ENCODE assay signal across 20 cellular contexts in the genomic region with DNA sequence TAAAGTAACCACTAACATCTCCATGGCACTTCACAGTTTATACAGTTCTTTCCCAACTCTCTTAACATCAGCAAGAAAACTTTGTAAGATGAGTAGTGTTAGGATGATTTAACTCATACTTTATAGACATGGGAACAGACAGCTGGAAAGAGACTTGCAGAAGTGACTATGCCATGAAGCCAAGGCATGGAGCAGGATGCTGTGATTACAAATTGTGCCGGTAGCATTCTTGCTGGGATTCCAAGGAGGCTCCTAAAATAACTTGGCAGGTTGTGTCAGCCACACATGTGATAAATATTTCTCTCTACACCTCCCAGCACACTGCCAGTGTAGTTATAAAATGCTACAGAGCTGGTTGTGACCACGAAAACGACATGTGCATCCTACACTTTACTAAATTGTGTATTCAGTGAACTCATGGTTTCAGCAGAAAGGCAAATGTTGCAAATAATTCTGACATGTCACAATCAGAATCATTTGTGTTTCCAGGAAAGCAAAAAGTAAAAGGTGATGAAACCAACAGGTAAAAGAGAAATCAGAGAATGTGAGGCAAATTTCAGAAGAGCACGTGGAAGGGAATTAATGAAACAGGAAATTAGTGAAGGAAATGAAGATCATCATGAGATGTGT. TPM values are rescaled to one million over a fixed set of nuclear protein-coding genes. Genes with fewer than 3 reads are reported as not detected.
DNase-seq lines count a peak whose midpoint lies in the region; ATAC-seq, FAIRE-seq and TF ChIP-seq lines count a peak whose summit lies in the region.
"Had no signal": no experiment of that assay in that cellular context is flagged by ENCODE, and none has a peak within 500 bp of the region (broad histone marks: within the 10 kb centered on the region; RNA-seq: fewer than 3 reads in every experiment).

No MANE protein-coding gene starts in this region.

- H3K27me3 ChIP-seq in liver (ENCODE audit: control insufficient read depth in 4 of 4, insufficient read depth in 4 of 4, low read length in 3 of 4) = no peaks in the 10 kb centered on the region
- H3K27me3 ChIP-seq in HepG2 (ENCODE audit: control insufficient read depth in 1 of 2, insufficient read depth in 2 of 2, low read length in 2 of 2) = no peaks in the 10 kb centered on the region
- H3K27me3 ChIP-seq in right cardiac atrium (ENCODE audit: control insufficient read depth, insufficient read depth) = no peaks in the 10 kb centered on the region
- H3K27me3 ChIP-seq: right atrium auricular region had no signal

- H3K9ac ChIP-seq in liver (ENCODE audit: low read depth in 1 of 2, low read length in 2 of 2) (no peak overlapping the region), HepG2 (ENCODE audit: insufficient read depth, low read depth, low read length) (no peak overlapping the region)

- no peak for TF ChIP-seq CTCF in liver (IDR thresholded peaks at IDR 0.05; ENCODE audit: low read depth, low read length, missing input control)
- no peak for TF ChIP-seq CTCF in HepG2 (CRISPR knock-in tag; IDR thresholded peaks at IDR 0.05)
- TF ChIP-seq CTCF in foreskin fibroblast (IDR thresholded peaks at IDR 0.05; ENCODE audit: low read depth, low read length) = no peak

- ATAC-seq in HepG2 (no peak), HG03469 (IDR thresholded peaks at IDR 0.05; ENCODE audit: unreplicated experiment) (no peak), right cardiac atrium (no peak)
- ATAC-seq: left cardiac atrium had no signal

- no peak overlapping the region for H3K4me2 ChIP-seq in HepG2 (ENCODE audit: low read depth, low read length)

- WGBS in liver = 39% methylated on average over 4 of the region's 4 CpGs
- 86% methylated on average over 4 of the region's 4 CpGs for WGBS in HepG2 (ENCODE audit: low lambda C conversion rate)
- 61% methylated on average over 4 of the region's 4 CpGs for WGBS in right cardiac atrium

- CTCF ChIA-PET in HepG2 (lab: Yijun Ruan, JAX; ENCODE audit: low intra/inter-chr PET ratio, low total read pairs) = no interaction called here

- H2AFZ ChIP-seq in HepG2 (ENCODE audit: low read length) = no peak overlapping the region

- H3K4me1 ChIP-seq in liver (ENCODE audit: control insufficient read depth in 4 of 4, insufficient read depth in 4 of 4, low read length in 3 of 4) (peaks cover 13 to 45% (median 29%) of the 10 kb centered on the region in 4 donors), HepG2 (ENCODE audit: insufficient read depth, low read length) (peaks cover 50% of the 10 kb centered on the region), right cardiac atrium (ENCODE audit: control insufficient read depth, insufficient read depth, low read length) (no peaks in the 10 kb centered on the region)
- H3K4me1 ChIP-seq: right atrium auricular region had no signal

- FAIRE-seq in HepG2 (lab: Jason Lieb, UNC) (no peak), RCC 7860 (lab: Jason Lieb, UNC) (peak; percentile 7)
- FAIRE-seq: astrocyte had no signal

- H4K20me1 ChIP-seq in HepG2 (ENCODE audit: insufficient read depth, low read length) = no peaks in the 10 kb centered on the region

- H3K4me3 ChIP-seq in liver (ENCODE audit: low read depth in 1 of 3, low read length in 3 of 3) = no peak overlapping the region
- H3K4me3 ChIP-seq in HepG2 (replicated peaks in 1 of 3; ENCODE audit: insufficient read depth in 1 of 3, low read depth in 2 of 3, low read length in 3 of 3) = no peak overlapping the region
- no peak overlapping the region for H3K4me3 ChIP-seq in foreskin fibroblast (ENCODE audit: low read depth in 1 of 2, low read length in 2 of 2)
- H3K4me3 ChIP-seq in right cardiac atrium (ENCODE audit: low read length) = no peak overlapping the region
- H3K4me3 ChIP-seq: right atrium auricular region had no signal

- POLR2A ChIA-PET in HepG2 (lab: Yijun Ruan, JAX) = no interaction called here

- peak overlapping the region; percentile 91 to 96 for H3K27ac ChIP-seq in liver (ENCODE audit: low read depth in 1 of 2, low read length in 2 of 2)
- no peak overlapping the region for H3K27ac ChIP-seq in HepG2 (ENCODE audit: extremely low read length, insufficient read depth, low read length)
- no peak overlapping the region for H3K27ac ChIP-seq in right cardiac atrium (ENCODE audit: low read length)
- H3K27ac ChIP-seq: right atrium auricular region had no signal

- no TSS peak for BruUV-seq in HepG2 (replicated peaks; lab: Mats Ljungman, UMichigan)

- H3K36me3 ChIP-seq in liver (ENCODE audit: control insufficient read depth in 4 of 4, insufficient read depth in 3 of 4, low read depth in 1 of 4, low read length in 3 of 4) (no peaks in the 10 kb centered on the region), HepG2 (replicated peaks in 1 of 2; ENCODE audit: control insufficient read depth in 1 of 2, insufficient read depth in 2 of 2, low read length in 2 of 2) (no peaks in the 10 kb centered on the region)
- H3K36me3 ChIP-seq: right atrium auricular region had no signal

- peak; percentile 36 to 58 for TF ChIP-seq RAD21 in liver (IDR thresholded peaks at IDR 0.05)
- no peak for TF ChIP-seq RAD21 in HepG2 (CRISPR knock-in tag; IDR thresholded peaks at IDR 0.05)

- no peak for TF ChIP-seq EP300 in HepG2 (IDR thresholded peaks at IDR 0.05; ENCODE audit: low read depth in 2 of 2, low read length in 2 of 2)
- TF ChIP-seq EP300 in HepG2 (CRISPR knock-in tag; IDR thresholded peaks at IDR 0.05; ENCODE audit: borderline replicate concordance) = no peak

- H3K9me3 ChIP-seq in liver (ENCODE audit: control insufficient read depth in 4 of 4, low read length in 3 of 4) (no peaks in the 10 kb centered on the region), HepG2 (ENCODE audit: low read length) (no peaks in the 10 kb centered on the region), right cardiac atrium (ENCODE audit: control insufficient read depth, low read length) (no peaks in the 10 kb centered on the region)
- H3K9me3 ChIP-seq: right atrium auricular region had no signal

- no peak for TF ChIP-seq POLR2A in HepG2 (IDR thresholded peaks at IDR 0.05; ENCODE audit: insufficient read depth in 1 of 2, low read depth in 2 of 2, low read length in 2 of 2)

- intact Hi-C loops in HepG2 (cut with micrococcal nuclease; ENCODE audit: unreplicated experiment) = no loop called here
- intact Hi-C loops in right cardiac atrium (cut with DNase I) = no loop called here

- no peaks in the 10 kb centered on the region for H3K79me2 ChIP-seq in HepG2 (ENCODE audit: insufficient read depth, low read length)

- in situ Hi-C loops in HepG2 (cut with HindIII; ENCODE audit: extremely low pct_ligation_motif_present, low pct_unique_long_range_greater_than_20kb) = no loop called here

- DNase-seq in HepG2 (ENCODE audit: low spot score) (no peak), RCC 7860 (ENCODE audit: low spot score) (peak; percentile 39), foreskin fibroblast (peak; percentile 81 to 88), superior temporal gyrus (ENCODE audit: extremely low spot score) (peak; percentile 15), NCI-H2196 treated with DMSO at 0.1 percent for 48 hours (lab: John Stamatoyannopoulos, UW; ENCODE audit: unreplicated experiment) (no peak), right cardiac atrium (no peak)
- DNase-seq: endodermal cell, H9, KBM-7, left cardiac atrium, NCI-H1105, NCI-H2107, NCI-H524, SW 1271 had no signal

RNA-seq across cellular contexts. Expression of a gene that starts 5.6 kb away (rescaled TPM):
- total RNA-seq in liver (100 to 1,000 TPM in 1 of 2 donors, under 1 TPM in 1; 0.51 to 138 TPM), HepG2 (2016; rRNA removed; fragmentation: Illumina TruSeq; extraction: Trizol) (0.11 and 0.35 TPM in 2 replicates), right cardiac atrium (not detected)
- polyA plus RNA-seq in liver (1,000 to 10,000 TPM in 1 of 2 donors, 100 to 1,000 TPM in 1; 440 to 1,082 TPM), HepG2 (2011; rRNA removed) (0.07 and 0.24 TPM in 2 replicates), right cardiac atrium (0.16 TPM)
- 0.09 TPM in 1 of 2 replicates, not detected in the other for total RNA-seq in HepG2 (2016; cell fraction: cytosol; rRNA removed; fragmentation: Illumina TruSeq; extraction: Trizol; ENCODE audit: low read depth)
- 0.17 and 0.18 TPM in 2 replicates for total RNA-seq in HepG2 (2016; cell fraction: insoluble cytoplasmic fraction; rRNA removed; fragmentation: Illumina TruSeq; extraction: Trizol)
- total RNA-seq in HepG2 (2016; cell fraction: membrane; rRNA removed; fragmentation: Illumina TruSeq; extraction: Trizol) = 0.25 and 0.28 TPM in 2 replicates
- total RNA-seq in HepG2 (2016; cell fraction: nucleus; rRNA removed; fragmentation: Illumina TruSeq; extraction: Trizol) = 0.53 TPM in 1 of 2 replicates, not detected in the other
- 0.07 and 0.10 TPM in 2 replicates for polyA plus RNA-seq in HepG2 (2011; cell fraction: cytosol; rRNA removed)
- 0.13 and 0.28 TPM in 2 replicates for polyA plus RNA-seq in HepG2 (2011; cell fraction: nucleus; rRNA removed)
- polyA plus RNA-seq in HepG2 (2012) = 0.32 and 0.55 TPM in 2 replicates
- 0.09 TPM in 1 of 2 replicates, not detected in the other for polyA plus RNA-seq in HepG2 (2016; cell fraction: cytosol; fragmentation: Illumina TruSeq; extraction: Trizol; ENCODE audit: low read depth)
- 0.21 and 0.24 TPM in 2 replicates for polyA plus RNA-seq in HepG2 (2016; cell fraction: insoluble cytoplasmic fraction; fragmentation: Illumina TruSeq; extraction: Trizol; ENCODE audit: low read depth)
- polyA plus RNA-seq in HepG2 (2016; cell fraction: membrane; fragmentation: Illumina TruSeq; extraction: Trizol; ENCODE audit: low read depth) = 0.07 and 0.09 TPM in 2 replicates
- polyA plus RNA-seq in HepG2 (2016; cell fraction: nucleus; fragmentation: Illumina TruSeq; extraction: Trizol; ENCODE audit: insufficient read depth, low read depth) = 0.31 and 0.35 TPM in 2 replicates
- 0.08 TPM in 1 of 2 replicates, not detected in the other for polyA minus RNA-seq in HepG2 (2011; rRNA and poly(A)+ RNA removed; ENCODE audit: low replicate concordance)
- not detected in 2 replicates for polyA minus RNA-seq in HepG2 (2011; cell fraction: cytosol; rRNA and poly(A)+ RNA removed)
- polyA minus RNA-seq in HepG2 (2011; cell fraction: nucleus; rRNA and poly(A)+ RNA removed) = 0.75 TPM in 1 of 2 replicates, not detected in the other
- total RNA-seq: astrocyte, chondrocyte, H9, urinary bladder had no signal

RNA-seq across cellular contexts. Expression of a gene that starts 38.3 kb away (rescaled TPM):
- total RNA-seq in liver (10 to 100 TPM in 1 of 2 donors, under 1 TPM in 1; 0.61 to 75.3 TPM), HepG2 (2016; rRNA removed; fragmentation: Illumina TruSeq; extraction: Trizol) (0.55 and 3.1 TPM in 2 replicates), right cardiac atrium (not detected)
- polyA plus RNA-seq in liver (10 to 100 TPM in 1 of 2 donors, 1 to 10 TPM in 1; 4.6 to 35.1 TPM), HepG2 (2011; rRNA removed) (2.3 and 2.4 TPM in 2 replicates), right cardiac atrium (0.07 TPM)
- total RNA-seq in HepG2 (2016; cell fraction: cytosol; rRNA removed; fragmentation: Illumina TruSeq; extraction: Trizol; ENCODE audit: low read depth) = 0.53 and 1.0 TPM in 2 replicates
- 0.18 and 2.9 TPM in 2 replicates for total RNA-seq in HepG2 (2016; cell fraction: insoluble cytoplasmic fraction; rRNA removed; fragmentation: Illumina TruSeq; extraction: Trizol)
- total RNA-seq in HepG2 (2016; cell fraction: membrane; rRNA removed; fragmentation: Illumina TruSeq; extraction: Trizol) = 0.31 and 0.69 TPM in 2 replicates
- total RNA-seq in HepG2 (2016; cell fraction: nucleus; rRNA removed; fragmentation: Illumina TruSeq; extraction: Trizol) = 5.4 and 8.3 TPM in 2 replicates
- 0.54 and 0.79 TPM in 2 replicates for polyA plus RNA-seq in HepG2 (2011; cell fraction: cytosol; rRNA removed)
- polyA plus RNA-seq in HepG2 (2011; cell fraction: nucleus; rRNA removed) = 3.7 and 7.4 TPM in 2 replicates
- 1.7 and 4.7 TPM in 2 replicates for polyA plus RNA-seq in HepG2 (2012)
- polyA plus RNA-seq in HepG2 (2016; cell fraction: cytosol; fragmentation: Illumina TruSeq; extraction: Trizol; ENCODE audit: low read depth) = 0.09 and 0.25 TPM in 2 replicates
- polyA plus RNA-seq in HepG2 (2016; cell fraction: insoluble cytoplasmic fraction; fragmentation: Illumina TruSeq; extraction: Trizol; ENCODE audit: low read depth) = 0.34 TPM in 1 of 2 replicates, not detected in the other
- polyA plus RNA-seq in HepG2 (2016; cell fraction: membrane; fragmentation: Illumina TruSeq; extraction: Trizol; ENCODE audit: low read depth) = 0.28 TPM in 1 of 2 replicates, not detected in the other
- 5.7 and 6.2 TPM in 2 replicates for polyA plus RNA-seq in HepG2 (2016; cell fraction: nucleus; fragmentation: Illumina TruSeq; extraction: Trizol; ENCODE audit: insufficient read depth, low read depth)
- polyA minus RNA-seq in HepG2 (2011; rRNA and poly(A)+ RNA removed; ENCODE audit: low replicate concordance) = not detected in 2 replicates
- polyA minus RNA-seq in HepG2 (2011; cell fraction: cytosol; rRNA and poly(A)+ RNA removed) = not detected in 2 replicates
- polyA minus RNA-seq in HepG2 (2011; cell fraction: nucleus; rRNA and poly(A)+ RNA removed) = 7.3 and 8.2 TPM in 2 replicates
- total RNA-seq: astrocyte, chondrocyte, H9, urinary bladder had no signal
- polyA plus RNA-seq: urinary bladder had no signal

RNA-seq across cellular contexts. Expression of a gene that starts 54.6 kb away (rescaled TPM):
- 1,000 to 10,000 TPM in 1 of 2 donors, 10 to 100 TPM in 1; 81.2 to 2,448 TPM for total RNA-seq in liver
- polyA plus RNA-seq in liver = 10 to 100 TPM; 36.1 to 85.6 TPM
- 6.4 and 6.6 TPM in 2 replicates for total RNA-seq in HepG2 (2016; rRNA removed; fragmentation: Illumina TruSeq; extraction: Trizol)
- total RNA-seq in HepG2 (2016; cell fraction: cytosol; rRNA removed; fragmentation: Illumina TruSeq; extraction: Trizol; ENCODE audit: low read depth) = 1.1 and 1.4 TPM in 2 replicates
- 5.7 and 6.4 TPM in 2 replicates for total RNA-seq in HepG2 (2016; cell fraction: insoluble cytoplasmic fraction; rRNA removed; fragmentation: Illumina TruSeq; extraction: Trizol)
- 2.3 and 2.5 TPM in 2 replicates for total RNA-seq in HepG2 (2016; cell fraction: membrane; rRNA removed; fragmentation: Illumina TruSeq; extraction: Trizol)
- total RNA-seq in HepG2 (2016; cell fraction: nucleus; rRNA removed; fragmentation: Illumina TruSeq; extraction: Trizol) = 6.7 and 7.7 TPM in 2 replicates
- 5.7 and 5.8 TPM in 2 replicates for polyA plus RNA-seq in HepG2 (2011; rRNA removed)
- polyA plus RNA-seq in HepG2 (2011; cell fraction: cytosol; rRNA removed) = 1.5 and 3.1 TPM in 2 replicates
- 5.9 and 6.8 TPM in 2 replicates for polyA plus RNA-seq in HepG2 (2011; cell fraction: nucleus; rRNA removed)
- 10.4 and 10.9 TPM in 2 replicates for polyA plus RNA-seq in HepG2 (2012)
- 0.79 and 0.80 TPM in 2 replicates for polyA plus RNA-seq in HepG2 (2016; cell fraction: cytosol; fragmentation: Illumina TruSeq; extraction: Trizol; ENCODE audit: low read depth)
- 5.8 and 6.0 TPM in 2 replicates for polyA plus RNA-seq in HepG2 (2016; cell fraction: insoluble cytoplasmic fraction; fragmentation: Illumina TruSeq; extraction: Trizol; ENCODE audit: low read depth)
- polyA plus RNA-seq in HepG2 (2016; cell fraction: membrane; fragmentation: Illumina TruSeq; extraction: Trizol; ENCODE audit: low read depth) = 1.9 and 2.2 TPM in 2 replicates
- polyA plus RNA-seq in HepG2 (2016; cell fraction: nucleus; fragmentation: Illumina TruSeq; extraction: Trizol; ENCODE audit: insufficient read depth, low read depth) = 7.5 and 7.8 TPM in 2 replicates
- 0.38 TPM in 1 of 2 replicates, not detected in the other for polyA minus RNA-seq in HepG2 (2011; rRNA and poly(A)+ RNA removed; ENCODE audit: low replicate concordance)
- polyA minus RNA-seq in HepG2 (2011; cell fraction: cytosol; rRNA and poly(A)+ RNA removed) = 1.8 and 1.9 TPM in 2 replicates
- 5.2 and 8.2 TPM in 2 replicates for polyA minus RNA-seq in HepG2 (2011; cell fraction: nucleus; rRNA and poly(A)+ RNA removed)
- not detected for total RNA-seq in right cardiac atrium
- not detected for polyA plus RNA-seq in right cardiac atrium
- total RNA-seq: astrocyte, chondrocyte, endodermal cell, H9, left cardiac atrium had no signal

Comparison
In these comparisons a context has a peak if more than half of its experiments do, and no peak if none do; other contexts are left out.
1. H3K27ac ChIP-seq: peak in liver (2 of 2); none in HepG2 (single experiment) and right cardiac atrium (single experiment).
2. RNA of a gene that starts 54.6 kb away (total RNA-seq): 81.2 to 2,448 TPM in liver; 1.1 to 7.7 TPM in HepG2 and not detected in right cardiac atrium; every median in the first group is over 4 times any median in the second.
3. DNase-seq: peak in RCC 7860 (single experiment), foreskin fibroblast (2 of 2) and superior temporal gyrus (single experiment); none in HepG2 (single experiment), NCI-H2196 treated with DMSO at 0.1 percent for 48 hours (single experiment) and right cardiac atrium (0 of 3).